9 cellular contexts compared by ENCODE assay signal in genomic region chr9:6305954-6306563, GRCh38. TPM values are rescaled to one million over a fixed set of nuclear protein-coding genes. Genes with fewer than 3 reads are reported as not detected.
DNase-seq lines count a peak whose midpoint lies in the region; ATAC-seq and TF ChIP-seq lines count a peak whose summit lies in the region.
"Had no signal": no experiment of that assay in that cellular context is flagged by ENCODE, and none has a peak within 500 bp of the region (broad histone marks: within the 10 kb centered on the region; RNA-seq: fewer than 3 reads in every experiment).

No MANE protein-coding gene starts in this region.

- H3K4me1 ChIP-seq in liver (ENCODE audit: control insufficient read depth in 4 of 4, insufficient read depth in 4 of 4, low read length in 3 of 4) = no peaks in the 10 kb centered on the region

- H3K9ac ChIP-seq in liver (ENCODE audit: low read depth in 1 of 2, low read length in 2 of 2) = no peak overlapping the region

- no peak for ATAC-seq in HG03354 (IDR thresholded peaks at IDR 0.05; ENCODE audit: poor library complexity, severe bottlenecking, unreplicated experiment)
- ATAC-seq in GM19455 (IDR thresholded peaks at IDR 0.05; ENCODE audit: unreplicated experiment) = no peak

- WGBS in liver = 93% methylated on average over 2 of the region's 2 CpGs

- H3K27ac ChIP-seq in 22Rv1 (no peak overlapping the region), liver (ENCODE audit: low read depth in 1 of 2, low read length in 2 of 2) (no peak overlapping the region)

- TF ChIP-seq CTCF in 22Rv1 (IDR thresholded peaks at IDR 0.05) (peak; percentile 72), GM12873 (IDR thresholded peaks at IDR 0.05; ENCODE audit: insufficient read depth, low read depth, low read length, missing control alignments) (peak; percentile 45), liver (IDR thresholded peaks at IDR 0.05; ENCODE audit: low read depth, low read length, missing input control) (peak; percentile 66)

- peak; percentile 97 to 98 for TF ChIP-seq RAD21 in liver (IDR thresholded peaks at IDR 0.05)

- no peaks in the 10 kb centered on the region for H3K36me3 ChIP-seq in liver (ENCODE audit: control insufficient read depth in 4 of 4, insufficient read depth in 3 of 4, low read depth in 1 of 4, low read length in 3 of 4)

- DNase-seq in NCI-H2196 (lab: John Stamatoyannopoulos, UW; ENCODE audit: unreplicated experiment) (peak; percentile 69), cerebellum (ENCODE audit: low spot score) (peak; percentile 12), activated gamma-delta T cell treated with Interleukin-2 at 50 U/mL for 16 hours (no peak)

- no peaks in the 10 kb centered on the region for H3K9me3 ChIP-seq in liver (ENCODE audit: control insufficient read depth in 4 of 4, low read length in 3 of 4)

- H3K27me3 ChIP-seq in liver (ENCODE audit: control insufficient read depth in 4 of 4, insufficient read depth in 4 of 4, low read length in 3 of 4) = no peaks in the 10 kb centered on the region

- no peak overlapping the region for H3K4me3 ChIP-seq in liver (ENCODE audit: low read depth in 1 of 3, low read length in 3 of 3)

TF ChIP-seq in liver, 16 proteins besides CTCF, POLR2A, EP300 and RAD21:
- TF ChIP-seq MAX (IDR thresholded peaks at IDR 0.05) (no peak), RXRA (IDR thresholded peaks at IDR 0.05) (no peak), SP1 (IDR thresholded peaks at IDR 0.05) (no peak), JUND (IDR thresholded peaks at IDR 0.05) (no peak), FOXA1 (IDR thresholded peaks at IDR 0.05) (no peak), HNF4G (IDR thresholded peaks at IDR 0.05) (no peak), TAF1 (conservative IDR thresholded peaks at IDR 0.05) (no peak), FOXA2 (IDR thresholded peaks at IDR 0.05) (no peak), REST (IDR thresholded peaks at IDR 0.05) (no peak), NR2F2 (IDR thresholded peaks at IDR 0.05) (no peak), GABPA (IDR thresholded peaks at IDR 0.05 in 1 of 2, conservative IDR thresholded peaks at IDR 0.05 in 1 of 2) (no peak), EGR1 (IDR thresholded peaks at IDR 0.05; ENCODE audit: low read depth in 2 of 2) (no peak), YY1 (IDR thresholded peaks at IDR 0.05) (no peak), HNF4A (conservative IDR thresholded peaks at IDR 0.05) (no peak)
- TF ChIP-seq, protein P1, sequence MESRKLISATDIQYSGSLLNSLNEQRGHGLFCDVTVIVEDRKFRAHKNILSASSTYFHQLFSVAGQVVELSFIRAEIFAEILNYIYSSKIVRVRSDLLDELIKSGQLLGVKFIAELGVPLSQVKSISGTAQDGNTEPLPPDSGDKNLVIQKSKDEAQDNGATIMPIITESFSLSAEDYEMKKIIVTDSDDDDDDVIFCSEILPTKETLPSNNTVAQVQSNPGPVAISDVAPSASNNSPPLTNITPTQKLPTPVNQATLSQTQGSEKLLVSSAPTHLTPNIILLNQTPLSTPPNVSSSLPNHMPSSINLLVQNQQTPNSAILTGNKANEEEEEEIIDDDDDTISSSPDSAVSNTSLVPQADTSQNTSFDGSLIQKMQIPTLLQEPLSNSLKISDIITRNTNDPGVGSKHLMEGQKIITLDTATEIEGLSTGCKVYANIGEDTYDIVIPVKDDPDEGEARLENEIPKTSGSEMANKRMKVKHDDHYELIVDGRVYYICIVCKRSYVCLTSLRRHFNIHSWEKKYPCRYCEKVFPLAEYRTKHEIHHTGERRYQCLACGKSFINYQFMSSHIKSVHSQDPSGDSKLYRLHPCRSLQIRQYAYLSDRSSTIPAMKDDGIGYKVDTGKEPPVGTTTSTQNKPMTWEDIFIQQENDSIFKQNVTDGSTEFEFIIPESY (IDR thresholded peaks at IDR 0.05) = no peak
- TF ChIP-seq, protein P2, sequence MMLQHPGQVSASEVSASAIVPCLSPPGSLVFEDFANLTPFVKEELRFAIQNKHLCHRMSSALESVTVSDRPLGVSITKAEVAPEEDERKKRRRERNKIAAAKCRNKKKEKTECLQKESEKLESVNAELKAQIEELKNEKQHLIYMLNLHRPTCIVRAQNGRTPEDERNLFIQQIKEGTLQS (IDR thresholded peaks at IDR 0.05) = no peak

RNA-seq across cellular contexts. Expression of gene TPD52L3, which starts 22.1 kb away (rescaled TPM):
- total RNA-seq in cerebellum (not detected), liver (not detected)
- polyA plus RNA-seq in liver = not detected
- polyA plus RNA-seq: adipose tissue had no signal
